24 cellular contexts compared by ENCODE assay signal in genomic region chr19:29564574-29565005, GRCh38. TPM values are rescaled to one million over a fixed set of nuclear protein-coding genes. Genes with fewer than 3 reads are reported as not detected.
DNase-seq lines count a peak whose midpoint lies in the region; ATAC-seq and TF ChIP-seq lines count a peak whose summit lies in the region.
"Had no signal": no experiment of that assay in that cellular context is flagged by ENCODE, and none has a peak within 500 bp of the region (broad histone marks: within the 10 kb centered on the region; RNA-seq: fewer than 3 reads in every experiment).

No MANE protein-coding gene starts in this region.

- H3K4me3 Mint-ChIP-seq in activated T-cell treated with anti-CD3 and anti-CD28 coated beads, Interleukin-2, amount 50 U/mL, for 4 hours: no peak overlapping the region
- H3K4me3 Mint-ChIP-seq in activated T-helper 17 cell treated with anti-CD3 and anti-CD28 coated beads, Interleukin-2, amount 50 U/mL, for 72 hours: peak overlapping the region; percentile 13
- no peak overlapping the region for H3K4me3 Mint-ChIP-seq in activated T-helper 1 cell treated with anti-CD3 and anti-CD28 coated beads, Interleukin-12 subunit alpha, Interleukin-12 subunit beta, Interleukin-2, Interleukin-4 antibody, amounts not matched to agents 30 ng/mL and 10 ng/mL and 1 ng/mL, durations not matched to agents 14 hours and 24 hours and 36 hours
- H3K4me3 Mint-ChIP-seq: activated CD4-positive, alpha-beta memory T cell treated with anti-CD3 and anti-CD28 coated beads for 36 hours; CD14-positive monocyte; nephron progenitor cell; T-helper 17 cell had no signal

- H3K36me3 ChIP-seq in brain microvascular endothelial cell (replicated peaks): no peaks in the 10 kb centered on the region
- H3K36me3 ChIP-seq: esophagus squamous epithelium, prostate gland, spleen had no signal

- intact Hi-C loops in activated T-helper 1 cell treated with anti-CD3 and anti-CD28 coated beads, Interleukin-12 subunit alpha, Interleukin-12 subunit beta, Interleukin-2, Interleukin-4 antibody, amounts not matched to agents 30 ng/mL and 10 ng/mL and 1 ng/mL, durations not matched to agents 14 hours and 24 hours and 36 hours (cut with micrococcal nuclease): loop anchor here (1.0 kb wide), 2 partner anchors 12 to 23 kb away; no protein-coding TSS in a partner anchor

- H3K27ac ChIP-seq in brain microvascular endothelial cell: no peak overlapping the region
- H3K27ac ChIP-seq: esophagus squamous epithelium, HL-60, prostate gland, spleen, VCaP had no signal

- no peak for TF ChIP-seq CTCF in brain microvascular endothelial cell (IDR thresholded peaks at IDR 0.05; ENCODE audit: low read depth, low read length, missing control alignments)

- peak overlapping the region; percentile 19 for H3K27ac Mint-ChIP-seq in activated T-helper 17 cell treated with anti-CD3 and anti-CD28 coated beads, Interleukin-2, amount 50 U/mL, for 72 hours
- no peak overlapping the region for H3K27ac Mint-ChIP-seq in activated T-helper 1 cell treated with anti-CD3 and anti-CD28 coated beads, Interleukin-12 subunit alpha, Interleukin-12 subunit beta, Interleukin-2, Interleukin-4 antibody, amounts not matched to agents 30 ng/mL and 10 ng/mL and 1 ng/mL, durations not matched to agents 14 hours and 24 hours and 36 hours
- H3K27ac Mint-ChIP-seq: activated CD4-positive, alpha-beta memory T cell treated with anti-CD3 and anti-CD28 coated beads for 36 hours; CD14-positive monocyte; nephron progenitor cell; T-helper 17 cell had no signal

- in situ Hi-C loops in brain microvascular endothelial cell (cut with HindIII; ENCODE audit: low pct_ligation_motif_present, low sequenced_read_pairs): no loop called here

- peaks cover 38% of the 10 kb centered on the region for H3K27me3 Mint-ChIP-seq in activated T-cell treated with anti-CD3 and anti-CD28 coated beads, Interleukin-2, amount 50 U/mL, for 4 hours (ENCODE audit: low read depth)
- peaks cover 43% of the 10 kb centered on the region for H3K27me3 Mint-ChIP-seq in activated T-helper 17 cell treated with anti-CD3 and anti-CD28 coated beads, Interleukin-2, amount 50 U/mL, for 72 hours
- H3K27me3 Mint-ChIP-seq in activated T-helper 1 cell treated with anti-CD3 and anti-CD28 coated beads, Interleukin-12 subunit alpha, Interleukin-12 subunit beta, Interleukin-2, Interleukin-4 antibody, amounts not matched to agents 30 ng/mL and 10 ng/mL and 1 ng/mL, durations not matched to agents 14 hours and 24 hours and 36 hours (ENCODE audit: insufficient read depth): peaks cover 18% of the 10 kb centered on the region

- DNase-seq in activated T-cell treated with anti-CD3 and anti-CD28 coated beads, Interleukin-2, amount 50 U/mL, for 4 hours: no peak
- DNase-seq in activated T-cell treated with anti-CD3 and anti-CD28 coated beads, Interleukin-2, amount 50 U/mL, for 1 hour: no peak
- DNase-seq in NCI-H1105 treated with DMSO at 0.1 percent for 48 hours (lab: John Stamatoyannopoulos, UW) (peak; percentile 65), renal cortical epithelial cell (ENCODE audit: low read depth) (peak; percentile 3), brain microvascular endothelial cell (no peak)
- no peak for DNase-seq in activated T-helper 1 cell treated with anti-CD3 and anti-CD28 coated beads, Interleukin-12 subunit alpha, Interleukin-12 subunit beta, Interleukin-2, Interleukin-4 antibody, amounts not matched to agents 30 ng/mL and 10 ng/mL and 1 ng/mL, durations not matched to agents 14 hours and 24 hours and 36 hours (ENCODE audit: low spot score)
- no peak for DNase-seq in activated effector memory CD4-positive, alpha-beta T cell treated with anti-CD3 and anti-CD28 coated beads, Interleukin-2, amount 50 U/mL, for 16 hours
- DNase-seq: activated CD4-positive, alpha-beta memory T cell treated with anti-CD3 and anti-CD28 coated beads for 36 hours; anterior cingulate cortex; effector memory CD4-positive, alpha-beta T cell; esophagus squamous epithelium; left colon; NCI-H2029 treated with DMSO at 0.1 percent for 48 hours; NCI-H69; nephron progenitor cell; spleen; T-helper 17 cell had no signal

- H3K9me3 Mint-ChIP-seq in activated T-cell treated with anti-CD3 and anti-CD28 coated beads, Interleukin-2, amount 50 U/mL, for 4 hours: peaks cover 7% of the 10 kb centered on the region
- no peaks in the 10 kb centered on the region for H3K9me3 Mint-ChIP-seq in activated T-helper 17 cell treated with anti-CD3 and anti-CD28 coated beads, Interleukin-2, amount 50 U/mL, for 72 hours
- H3K9me3 Mint-ChIP-seq in activated T-helper 1 cell treated with anti-CD3 and anti-CD28 coated beads, Interleukin-12 subunit alpha, Interleukin-12 subunit beta, Interleukin-2, Interleukin-4 antibody, amounts not matched to agents 30 ng/mL and 10 ng/mL and 1 ng/mL, durations not matched to agents 14 hours and 24 hours and 36 hours: peaks cover 12% of the 10 kb centered on the region

- no peaks in the 10 kb centered on the region for H3K36me3 Mint-ChIP-seq in activated T-cell treated with anti-CD3 and anti-CD28 coated beads, Interleukin-2, amount 50 U/mL, for 4 hours (ENCODE audit: insufficient read depth)
- no peaks in the 10 kb centered on the region for H3K36me3 Mint-ChIP-seq in activated T-helper 17 cell treated with anti-CD3 and anti-CD28 coated beads, Interleukin-2, amount 50 U/mL, for 72 hours (ENCODE audit: low read depth)
- H3K36me3 Mint-ChIP-seq in activated T-helper 1 cell treated with anti-CD3 and anti-CD28 coated beads, Interleukin-12 subunit alpha, Interleukin-12 subunit beta, Interleukin-2, Interleukin-4 antibody, amounts not matched to agents 30 ng/mL and 10 ng/mL and 1 ng/mL, durations not matched to agents 14 hours and 24 hours and 36 hours (ENCODE audit: low read depth): no peaks in the 10 kb centered on the region
- H3K36me3 Mint-ChIP-seq: activated CD4-positive, alpha-beta memory T cell treated with anti-CD3 and anti-CD28 coated beads for 36 hours; CD14-positive monocyte had no signal

- peak; percentile 75 to 82 for ATAC-seq in activated T-cell treated with anti-CD3 and anti-CD28 coated beads, Interleukin-2, amount 50 U/mL, for 4 hours
- ATAC-seq in activated T-helper 17 cell treated with anti-CD3 and anti-CD28 coated beads, Interleukin-2, amount 50 U/mL, for 72 hours (replicated peaks): peak; percentile 87
- ATAC-seq: left colon, T-helper 17 cell had no signal

- no peak overlapping the region for H3K4me3 ChIP-seq in brain microvascular endothelial cell (ENCODE audit: low read depth, low read length)
- H3K4me3 ChIP-seq: esophagus squamous epithelium, prostate gland, spleen had no signal

- H3K4me1 Mint-ChIP-seq in activated T-cell treated with anti-CD3 and anti-CD28 coated beads, Interleukin-2, amount 50 U/mL, for 4 hours (ENCODE audit: low read depth): peaks cover 7% of the 10 kb centered on the region
- H3K4me1 Mint-ChIP-seq in activated T-helper 17 cell treated with anti-CD3 and anti-CD28 coated beads, Interleukin-2, amount 50 U/mL, for 72 hours: peaks cover 7% of the 10 kb centered on the region
- peaks cover 18% of the 10 kb centered on the region for H3K4me1 Mint-ChIP-seq in activated T-helper 1 cell treated with anti-CD3 and anti-CD28 coated beads, Interleukin-12 subunit alpha, Interleukin-12 subunit beta, Interleukin-2, Interleukin-4 antibody, amounts not matched to agents 30 ng/mL and 10 ng/mL and 1 ng/mL, durations not matched to agents 14 hours and 24 hours and 36 hours (ENCODE audit: low read depth)
- H3K4me1 Mint-ChIP-seq: CD14-positive monocyte, T-helper 17 cell had no signal

- H3K27me3 ChIP-seq in brain microvascular endothelial cell (replicated peaks): no peaks in the 10 kb centered on the region

RNA-seq across cellular contexts. Expression of gene VSTM2B, which starts 38.8 kb away (rescaled TPM):
- not detected for total RNA-seq in activated T-cell treated with anti-CD3 and anti-CD28 coated beads, Interleukin-2, amount 50 U/mL, for 4 hours
- total RNA-seq in activated T-helper 17 cell treated with anti-CD3 and anti-CD28 coated beads, Interleukin-2, amount 50 U/mL, for 72 hours: not detected
- not detected in 2 replicates for total RNA-seq in renal cortical epithelial cell
- not detected in 2 replicates for total RNA-seq in activated T-helper 1 cell treated with anti-CD3 and anti-CD28 coated beads, Interleukin-12 subunit alpha, Interleukin-12 subunit beta, Interleukin-2, Interleukin-4 antibody, amounts not matched to agents 30 ng/mL and 10 ng/mL and 1 ng/mL, durations not matched to agents 14 hours and 24 hours and 36 hours
- total RNA-seq: activated CD4-positive, alpha-beta memory T cell treated with anti-CD3 and anti-CD28 coated beads for 36 hours; esophagus squamous epithelium; left colon; M059J; prostate gland; SK-MEL-5; spleen; T-helper 17 cell had no signal

RNA-seq across cellular contexts. Expression of gene POP4, which starts 41.5 kb away (rescaled TPM):
- total RNA-seq in activated T-cell treated with anti-CD3 and anti-CD28 coated beads, Interleukin-2, amount 50 U/mL, for 4 hours: 100 to 1,000 TPM; 160 to 173 (median 168) TPM
- 100 to 1,000 TPM in 1 of 2 donors, 10 to 100 TPM in 1; 59.4 to 102 TPM for total RNA-seq in activated T-helper 17 cell treated with anti-CD3 and anti-CD28 coated beads, Interleukin-2, amount 50 U/mL, for 72 hours
- 66.4 and 113 TPM in 2 replicates for total RNA-seq in renal cortical epithelial cell
- total RNA-seq in activated T-helper 1 cell treated with anti-CD3 and anti-CD28 coated beads, Interleukin-12 subunit alpha, Interleukin-12 subunit beta, Interleukin-2, Interleukin-4 antibody, amounts not matched to agents 30 ng/mL and 10 ng/mL and 1 ng/mL, durations not matched to agents 14 hours and 24 hours and 36 hours: 115 and 119 TPM in 2 replicates

Comparison
In these comparisons a context has a peak if more than half of its experiments do, and no peak if none do; other contexts are left out.
1. DNase-seq: peak in NCI-H1105 treated with DMSO at 0.1 percent for 48 hours (single experiment) and renal cortical epithelial cell (single experiment); none in activated T-cell treated with anti-CD3 and anti-CD28 coated beads, Interleukin-2, amount 50 U/mL, for 4 hours (single experiment), activated T-cell treated with anti-CD3 and anti-CD28 coated beads, Interleukin-2, amount 50 U/mL, for 1 hour (single experiment), activated T-helper 1 cell treated with anti-CD3 and anti-CD28 coated beads, Interleukin-12 subunit alpha, Interleukin-12 subunit beta, Interleukin-2, Interleukin-4 antibody, amounts not matched to agents 30 ng/mL and 10 ng/mL and 1 ng/mL, durations not matched to agents 14 hours and 24 hours and 36 hours (single experiment), activated effector memory CD4-positive, alpha-beta T cell treated with anti-CD3 and anti-CD28 coated beads, Interleukin-2, amount 50 U/mL, for 16 hours (single experiment) and brain microvascular endothelial cell (single experiment).